10 cellular contexts compared by ENCODE assay signal in genomic region chr1:230752407-230752806, GRCh38. TPM values are rescaled to one million over a fixed set of nuclear protein-coding genes. Genes with fewer than 3 reads are reported as not detected.
DNase-seq lines count a peak whose midpoint lies in the region; ATAC-seq and TF ChIP-seq lines count a peak whose summit lies in the region.
"Had no signal": no experiment of that assay in that cellular context is flagged by ENCODE, and none has a peak within 500 bp of the region (broad histone marks: within the 10 kb centered on the region; RNA-seq: fewer than 3 reads in every experiment).

No MANE protein-coding gene starts in this region.

- H3K36me3 ChIP-seq in gastrocnemius medialis = no peaks in the 10 kb centered on the region

- in situ Hi-C loops in gastrocnemius medialis (cut with MboI; ENCODE audit: low sequenced_read_pairs in 4 of 4) = loop anchor here in 1 of 4 donors (25.0 kb wide), 1 partner anchor 115 kb away; the partner anchor contains the start of gene COG2

- TF ChIP-seq POLR2A in gastrocnemius medialis (IDR thresholded peaks at IDR 0.05) = no peak

- intact Hi-C loops in gastrocnemius medialis (cut with DNase I; ENCODE audit: low total_unique reads) = no loop called here

- peak; percentile 35 to 50 for ATAC-seq in gastrocnemius medialis
- no peak for ATAC-seq in HG03135 (IDR thresholded peaks at IDR 0.05; ENCODE audit: unreplicated experiment)
- no peak for ATAC-seq in GM19397 (IDR thresholded peaks at IDR 0.05; ENCODE audit: unreplicated experiment)
- ATAC-seq: stimulated activated effector memory CD8-positive, alpha-beta T cell treated with anti-CD3 and anti-CD28 coated beads, Interleukin-12 subunit alpha, Interleukin-12 subunit beta, amount 100 ng/mL, for 72 hours had no signal

- H3K4me1 ChIP-seq in gastrocnemius medialis = peaks cover 0 to 24% of the 10 kb centered on the region in 2 donors

- no peaks in the 10 kb centered on the region for H3K27me3 ChIP-seq in gastrocnemius medialis

- no peak overlapping the region for H3K4me3 ChIP-seq in gastrocnemius medialis

- no peaks in the 10 kb centered on the region for H3K9me3 ChIP-seq in gastrocnemius medialis

- H3K27ac ChIP-seq in gastrocnemius medialis = peak overlapping the region in 1 of 4 donors; percentile 45

- no peak for TF ChIP-seq CTCF in gastrocnemius medialis (IDR thresholded peaks at IDR 0.05 in 4 of 5, conservative IDR thresholded peaks at IDR 0.05 in 1 of 5)

- DNase-seq in NCI-H1092 (lab: John Stamatoyannopoulos, UW) = peak; percentile 85
- peak; percentile 37 for DNase-seq in NCI-H748 treated with DMSO at 0.1 percent for 48 hours (lab: John Stamatoyannopoulos, UW)
- DNase-seq in iPS-NIHi7 (ENCODE audit: extremely low spot score) = peak; percentile 50
- DNase-seq in gastrocnemius medialis = peak; percentile 15 to 40
- no peak for DNase-seq in HuH-7 (ENCODE audit: low spot score)
- no peak for DNase-seq in SIG-M5 (lab: John Stamatoyannopoulos, UW)

RNA-seq across cellular contexts. Expression of gene CAPN9, which starts 5.2 kb away (rescaled TPM):
- not detected for total RNA-seq in gastrocnemius medialis
- total RNA-seq: pulmonary artery endothelial cell had no signal

RNA-seq across cellular contexts. Expression of gene AGT, which starts 38.5 kb away (rescaled TPM):
- 10 to 100 TPM; 17.3 to 49.6 (median 34.5) TPM for total RNA-seq in gastrocnemius medialis
- total RNA-seq: pulmonary artery endothelial cell had no signal

Comparison
In these comparisons a context has a peak if more than half of its experiments do, and no peak if none do; other contexts are left out.
1. DNase-seq: peak in NCI-H1092 (single experiment), NCI-H748 treated with DMSO at 0.1 percent for 48 hours (single experiment), iPS-NIHi7 (single experiment) and gastrocnemius medialis (2 of 2); none in HuH-7 (single experiment) and SIG-M5 (single experiment).
2. ATAC-seq: peak in gastrocnemius medialis (2 of 2); none in HG03135 (single experiment) and GM19397 (single experiment).